ENCODE assay signal across 10 cellular contexts in the genomic region with DNA sequence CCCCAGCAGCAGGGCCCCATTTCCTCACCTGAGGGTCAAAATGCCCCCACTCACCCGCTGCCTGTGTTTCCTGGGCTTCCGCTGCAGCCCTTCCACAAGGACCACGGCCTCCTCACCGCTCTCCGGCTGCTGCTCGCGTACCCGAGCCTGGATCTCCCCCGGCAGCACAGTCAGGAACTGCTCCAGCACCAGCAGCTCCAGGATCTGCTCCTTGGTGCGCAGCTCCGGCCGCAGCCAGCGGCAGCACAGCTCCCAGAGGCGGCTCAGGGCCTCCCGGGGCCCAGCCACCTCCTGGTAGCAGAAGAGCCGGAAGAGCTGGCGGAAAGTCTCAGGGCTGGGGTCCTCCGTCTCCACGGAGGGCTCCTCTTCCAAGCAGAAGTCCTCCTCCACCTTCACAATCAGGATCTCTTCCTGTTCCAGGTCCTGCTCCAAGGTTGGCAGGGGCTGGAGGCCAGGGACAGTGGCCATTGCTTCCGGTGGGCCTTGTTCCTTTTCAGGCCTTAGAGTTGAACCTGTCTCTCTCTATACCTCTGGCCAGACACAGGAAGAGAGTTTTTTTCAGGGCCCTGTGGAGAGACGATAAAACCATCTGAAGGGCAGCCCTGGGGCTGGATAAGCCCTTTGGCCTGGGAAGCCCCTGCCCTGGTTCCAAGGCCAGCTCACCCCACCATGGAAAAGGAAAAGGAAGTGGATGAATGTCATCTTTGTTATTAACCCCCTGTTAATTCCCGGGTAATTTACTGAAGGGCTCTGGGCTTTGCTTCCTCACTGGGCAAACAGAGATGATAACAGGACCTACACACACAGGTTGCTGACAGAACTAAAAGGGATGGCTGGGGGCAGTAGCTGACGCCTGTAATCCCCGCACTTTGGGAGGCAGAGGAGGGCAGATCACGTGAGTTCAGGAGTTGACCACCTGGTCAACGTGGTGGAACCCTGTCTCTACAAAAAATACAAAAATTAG. TPM values are rescaled to one million over a fixed set of nuclear protein-coding genes. Genes with fewer than 3 reads are reported as not detected.
DNase-seq lines count a peak whose midpoint lies in the region; ATAC-seq and TF ChIP-seq lines count a peak whose summit lies in the region.
"Had no signal": no experiment of that assay in that cellular context is flagged by ENCODE, and none has a peak within 500 bp of the region (broad histone marks: within the 10 kb centered on the region; RNA-seq: fewer than 3 reads in every experiment).

No MANE protein-coding gene starts in this region.

- H3K4me1 ChIP-seq in Panc1 (ENCODE audit: control insufficient read depth, insufficient read depth, low read length): peaks cover 18% of the 10 kb centered on the region

- H3K27ac Mint-ChIP-seq in Calu3 (ENCODE audit: unreplicated experiment) (no peak overlapping the region), osteocyte (ENCODE audit: unreplicated experiment) (peak overlapping the region; percentile 74)

- H3K27me3 Mint-ChIP-seq in Calu3 (ENCODE audit: unreplicated experiment) (no peaks in the 10 kb centered on the region), osteocyte (ENCODE audit: unreplicated experiment) (no peaks in the 10 kb centered on the region)

- DNase-seq in Calu3 (no peak), Panc1 (ENCODE audit: low read depth, low spot score) (no peak), epithelial cell of prostate (ENCODE audit: low read depth, low spot score) (no peak), osteocyte (ENCODE audit: extremely low spot score, unreplicated experiment) (no peak), cortex of kidney (lab: John Stamatoyannopoulos, UW) (no peak), GM10266 (ENCODE audit: extremely low spot score) (no peak)
- no peak for DNase-seq in activated CD4-positive, CD25-positive, alpha-beta regulatory T cell treated with anti-CD3 and anti-CD28 coated beads, Interleukin-2, amount 50 U/mL, for 72 hours

- intact Hi-C loops in Calu3 (cut with micrococcal nuclease; ENCODE audit: unreplicated experiment): no loop called here
- intact Hi-C loops in Panc1 (cut with micrococcal nuclease; ENCODE audit: unreplicated experiment): no loop called here

- CTCF ChIA-PET in Calu3 (lab: Charles Lee) (interaction anchor here (1.2 kb wide), 1 partner anchor 31 kb away, joined by 3 read pairs; a partner anchor contains a TSS), Panc1 (lab: Charles Lee) (no interaction called here)

- POLR2A ChIA-PET in Panc1 (lab: Charles Lee): no interaction called here

- H3K4me3 Mint-ChIP-seq in Calu3 (ENCODE audit: low read depth, unreplicated experiment) (peak overlapping the region; percentile 87), osteocyte (ENCODE audit: unreplicated experiment) (peak overlapping the region; percentile 79)

- TF ChIP-seq CTCF in Calu3 (IDR thresholded peaks at IDR 0.05; ENCODE audit: unreplicated experiment) (no peak), Panc1 (IDR thresholded peaks at IDR 0.05) (no peak), osteocyte (IDR thresholded peaks at IDR 0.05) (no peak), GM10266 (IDR thresholded peaks at IDR 0.05; ENCODE audit: control insufficient read depth, insufficient read depth, low read depth, missing control alignments) (no peak)

- no peaks in the 10 kb centered on the region for H3K27me3 ChIP-seq in Panc1 (ENCODE audit: control insufficient read depth, insufficient read depth, low read length)

- ATAC-seq in Panc1 (no peak), HG03342 (IDR thresholded peaks at IDR 0.05; ENCODE audit: unreplicated experiment) (no peak)

- H3K4me3 ChIP-seq in Panc1 (ENCODE audit: low read depth in 2 of 2, low read length in 2 of 2): peak overlapping the region; percentile 70 to 94

- H3K36me3 ChIP-seq in Panc1 (ENCODE audit: control insufficient read depth, insufficient read depth, low read length): peaks cover 2% of the 10 kb centered on the region; the same call in 1 of the 2 replicates

- H3K9me3 ChIP-seq in Panc1 (ENCODE audit: control insufficient read depth, insufficient read depth, low read depth, low read length): no peaks in the 10 kb centered on the region

- BruUV-seq in Calu3 (replicated peaks; lab: Mats Ljungman, UMichigan): no TSS peak
- TSS peak; percentile 70 for BruUV-seq in Panc1 (replicated peaks; lab: Mats Ljungman, UMichigan)

- no peaks in the 10 kb centered on the region for H3K9me3 Mint-ChIP-seq in Calu3 (ENCODE audit: low read depth, unreplicated experiment)
- no peaks in the 10 kb centered on the region for H3K9me3 Mint-ChIP-seq in osteocyte (ENCODE audit: unreplicated experiment)

- H3K27ac ChIP-seq in Panc1 (ENCODE audit: low read length) (peak overlapping the region; percentile 97), epithelial cell of prostate (peak overlapping the region; percentile 91)

- H3K36me3 Mint-ChIP-seq in Calu3 (ENCODE audit: insufficient read depth, unreplicated experiment): peaks cover 68% of the 10 kb centered on the region
- peaks cover 13% of the 10 kb centered on the region for H3K36me3 Mint-ChIP-seq in osteocyte (ENCODE audit: unreplicated experiment)

- in situ Hi-C loops in Panc1 (cut with HindIII; ENCODE audit: low pct_unique_long_range_greater_than_20kb, low sequenced_read_pairs): no loop called here

- H3K4me1 Mint-ChIP-seq in Calu3 (ENCODE audit: low read depth, unreplicated experiment): peaks cover 30% of the 10 kb centered on the region
- H3K4me1 Mint-ChIP-seq in osteocyte (ENCODE audit: unreplicated experiment): peaks cover 28% of the 10 kb centered on the region

RNA-seq across cellular contexts. Expression of a gene that starts 1.2 kb away (rescaled TPM):
- 23.6 and 25.6 TPM in 2 replicates for total RNA-seq in Calu3 (2022)
- 25.8 TPM for total RNA-seq in Panc1 (2021; ENCODE audit: unreplicated experiment)
- polyA plus RNA-seq in Panc1 (2012; ENCODE audit: insufficient read length): 17.4 TPM
- 22.8 and 23.5 TPM in 2 replicates for total RNA-seq in osteocyte

RNA-seq across cellular contexts. Expression of a gene that starts 22.4 kb away (rescaled TPM):
- total RNA-seq in Calu3 (2022) (not detected in 2 replicates), Panc1 (2021; ENCODE audit: unreplicated experiment) (not detected), osteocyte (not detected in 2 replicates)
- not detected for polyA plus RNA-seq in Panc1 (2012; ENCODE audit: insufficient read length)
- total RNA-seq: myocyte, SK-MEL-5 had no signal

RNA-seq across cellular contexts. Expression of a gene that starts 29.4 kb away (rescaled TPM):
- total RNA-seq in Calu3 (2022) (208 and 235 TPM in 2 replicates), Panc1 (2021; ENCODE audit: unreplicated experiment) (not detected), osteocyte (not detected in 2 replicates)
- not detected for polyA plus RNA-seq in Panc1 (2012; ENCODE audit: insufficient read length)
- total RNA-seq: myocyte, SK-MEL-5 had no signal

RNA-seq across cellular contexts. Expression of a gene that starts 31.5 kb away (rescaled TPM):
- total RNA-seq in Calu3 (2022) (0.27 and 1.8 TPM in 2 replicates), Panc1 (2021; ENCODE audit: unreplicated experiment) (2.3 TPM), osteocyte (1.2 and 1.7 TPM in 2 replicates)
- polyA plus RNA-seq in Panc1 (2012; ENCODE audit: insufficient read length): 2.5 TPM

RNA-seq across cellular contexts. Expression of a gene that starts 31.7 kb away (rescaled TPM):
- total RNA-seq in Calu3 (2022) (44.7 and 46.9 TPM in 2 replicates), Panc1 (2021; ENCODE audit: unreplicated experiment) (26.6 TPM), osteocyte (30.0 TPM in 2 replicates)
- 26.3 TPM for polyA plus RNA-seq in Panc1 (2012; ENCODE audit: insufficient read length)

Comparison
In these comparisons a context has a peak if more than half of its experiments do, and no peak if none do; other contexts are left out.
1. RNA of a gene that starts 29.4 kb away (total RNA-seq): 208 to 235 TPM in Calu3; not detected in Panc1 (single experiment) and not detected in osteocyte; every median in the first group is over 100 times any median in the second.